9 cellular contexts compared by ENCODE assay signal in genomic region chr2:162333968-162334367, GRCh38. TPM values are rescaled to one million over a fixed set of nuclear protein-coding genes. Genes with fewer than 3 reads are reported as not detected.
DNase-seq lines count a peak whose midpoint lies in the region; ATAC-seq and TF ChIP-seq lines count a peak whose summit lies in the region.
"Had no signal": no experiment of that assay in that cellular context is flagged by ENCODE, and none has a peak within 500 bp of the region (broad histone marks: within the 10 kb centered on the region; RNA-seq: fewer than 3 reads in every experiment).

No MANE protein-coding gene starts in this region.

- BruUV-seq in IMR-90 (replicated peaks; lab: Mats Ljungman, UMichigan) = no TSS peak

- no peak overlapping the region for H3K9ac ChIP-seq in IMR-90 (ENCODE audit: low read depth, low read length)

- H3K9me1 ChIP-seq in IMR-90 (ENCODE audit: insufficient read depth, low read length) = no peaks in the 10 kb centered on the region

- H3K79me1 ChIP-seq in IMR-90 (ENCODE audit: low read depth in 1 of 2, low read length in 2 of 2) = no peaks in the 10 kb centered on the region

- WGBS in IMR-90 (ENCODE audit: extremely low coverage in 2 of 2, insufficient read length in 1 of 2), 2 experiments = no CpG with 5 or more reads among the region's 3 CpGs
- 22% methylated on average over 3 of the region's 3 CpGs for WGBS in right lobe of liver (ENCODE audit: insufficient coverage, low coverage, low lambda C conversion rate, missing lambda C conversion rate)

- H2BK20ac ChIP-seq in IMR-90 (ENCODE audit: low read depth, low read length) = no peak overlapping the region

- TF ChIP-seq CTCF in IMR-90 (conservative IDR thresholded peaks at IDR 0.05; ENCODE audit: low read depth, low read length) = peak; percentile 40; the same call in 1 of the 2 replicates
- peak; percentile 23 to 50 (median 44) for TF ChIP-seq CTCF in right lobe of liver (IDR thresholded peaks at IDR 0.05)

- peak; percentile 42 for DNase-seq in activated CD4-positive, alpha-beta T cell treated with anti-CD3 and anti-CD28 coated beads for 36 hours
- no peak for DNase-seq in activated CD4-positive, alpha-beta T cell treated with anti-CD3 and anti-CD28 coated beads for 48 hours
- DNase-seq in IMR-90 (peak; percentile 33), right lobe of liver (no peak), DMS79 (lab: John Stamatoyannopoulos, UW) (no peak)
- peak; percentile 11 to 31 for DNase-seq in activated CD4-positive, alpha-beta T cell treated with anti-CD3 and anti-CD28 coated beads, Interleukin-2, amount 50 U/mL, for 48 hours
- DNase-seq: activated T-cell treated with anti-CD3 and anti-CD28 coated beads, Interleukin-2, amount 50 U/mL, for 4 hours had no signal

- H3K18ac ChIP-seq in IMR-90 (ENCODE audit: low read depth, low read length) = no peak overlapping the region

- no peaks in the 10 kb centered on the region for H3K27me3 Mint-ChIP-seq in activated CD4-positive, alpha-beta T cell treated with anti-CD3 and anti-CD28 coated beads for 36 hours

- TF ChIP-seq RAD21 in IMR-90 (IDR thresholded peaks at IDR 0.05; ENCODE audit: low read length) = peak; percentile 30

- intact Hi-C loops in activated CD4-positive, alpha-beta T cell treated with anti-CD3 and anti-CD28 coated beads for 36 hours (cut with DNase I, micrococcal nuclease) = loop anchor here in 1 of 2 experiments (1.0 kb wide), 1 partner anchor 113 kb away; no protein-coding TSS in a partner anchor
- intact Hi-C loops in IMR-90 (cut with micrococcal nuclease) = loop anchor here (1.0 to 5.0 kb wide), 2 partner anchors 748 to 798 kb away; no protein-coding TSS in a partner anchor
- intact Hi-C loops in right lobe of liver (cut with DNase I) = no loop called here

- dilution Hi-C loops in IMR-90 (cut with HindIII; ENCODE audit: low sequenced_read_pairs, unreplicated experiment) = no loop called here

- no peak overlapping the region for H2BK120ac ChIP-seq in IMR-90 (ENCODE audit: low read depth, low read length)

- no peaks in the 10 kb centered on the region for H4K20me1 ChIP-seq in IMR-90 (ENCODE audit: insufficient read depth, low read length)

- H3K4me3 ChIP-seq in IMR-90 (ENCODE audit: insufficient read depth, low read depth, low read length) (no peak overlapping the region), right lobe of liver (no peak overlapping the region)

- H3K14ac ChIP-seq in IMR-90 (replicated peaks; ENCODE audit: low read depth, low read length) = no peak overlapping the region

- H4K91ac ChIP-seq in IMR-90 (ENCODE audit: insufficient read depth, low read depth, low read length) = no peak overlapping the region

- no peak overlapping the region for H2AFZ ChIP-seq in IMR-90 (replicated peaks; ENCODE audit: low read length, poor library complexity)

- H3K4me1 ChIP-seq in IMR-90 (ENCODE audit: control insufficient read depth, insufficient read depth, low read length) (no peaks in the 10 kb centered on the region), right lobe of liver (no peaks in the 10 kb centered on the region)

- no peak overlapping the region for H2BK15ac ChIP-seq in IMR-90 (ENCODE audit: low read depth, low read length)

- no peak overlapping the region for H2AK9ac ChIP-seq in IMR-90 (replicated peaks; ENCODE audit: low read depth, low read length, poor library complexity)

- H2BK5ac ChIP-seq in IMR-90 (ENCODE audit: low read depth, low read length, poor library complexity, severe bottlenecking) = no peak overlapping the region

- H3K36me3 Mint-ChIP-seq in activated CD4-positive, alpha-beta T cell treated with anti-CD3 and anti-CD28 coated beads for 36 hours (ENCODE audit: low read depth) = no peaks in the 10 kb centered on the region

- no peak overlapping the region for H4K5ac ChIP-seq in IMR-90 (ENCODE audit: low read depth, low read length)

- H4K8ac ChIP-seq in IMR-90 (ENCODE audit: low read depth in 2 of 2, low read length in 2 of 2) = no peak overlapping the region

- H3K4me2 ChIP-seq in IMR-90 (ENCODE audit: low read depth, low read length) = no peak overlapping the region

- H3K9me3 ChIP-seq in IMR-90 (ENCODE audit: control insufficient read depth, insufficient read depth, low read length) = peaks cover 2% of the 10 kb centered on the region
- H3K9me3 ChIP-seq in right lobe of liver = no peaks in the 10 kb centered on the region

- CTCF ChIA-PET in activated CD4-positive, alpha-beta T cell treated with anti-CD3 and anti-CD28 coated beads for 36 hours (lab: Charles Lee) = interaction anchor here (1.7 to 2.1 kb wide), 3 partner anchors 9 to 33 kb away, joined by 6 to 8 read pairs (median 7); partner anchors contain the start of genes GCA and IFIH1
- CTCF ChIA-PET in IMR-90 (lab: Yijun Ruan, JAX) = interaction anchor here (0.7 to 1.2 kb wide), 6 partner anchors 8 to 748 kb away, joined by 3 to 4 read pairs (median 3); no protein-coding TSS in a partner anchor

- no peaks in the 10 kb centered on the region for H3K9me3 Mint-ChIP-seq in activated CD4-positive, alpha-beta T cell treated with anti-CD3 and anti-CD28 coated beads for 36 hours (ENCODE audit: low read depth)
- H3K9me3 Mint-ChIP-seq: activated T-cell treated with anti-CD3 and anti-CD28 coated beads, Interleukin-2, amount 50 U/mL, for 4 hours had no signal

- ATAC-seq in activated CD4-positive, alpha-beta T cell treated with anti-CD3 and anti-CD28 coated beads for 36 hours = peak; percentile 33
- peak; percentile 73 for ATAC-seq in GM21423 (IDR thresholded peaks at IDR 0.05; ENCODE audit: unreplicated experiment)
- ATAC-seq in IMR-90 (ENCODE audit: low read depth) = peak; percentile 73
- peak; percentile 66 to 77 (median 74) for ATAC-seq in right lobe of liver
- no peak for ATAC-seq in esophagus mucosa

- H3K27ac Mint-ChIP-seq in activated CD4-positive, alpha-beta T cell treated with anti-CD3 and anti-CD28 coated beads for 36 hours = no peak overlapping the region

- H3K27me3 ChIP-seq in IMR-90 (ENCODE audit: control insufficient read depth, insufficient read depth, low read length) (peaks cover 2% of the 10 kb centered on the region; the same call in 1 of the 2 replicates), right lobe of liver (no peaks in the 10 kb centered on the region)

- no peaks in the 10 kb centered on the region for H3K4me1 Mint-ChIP-seq in activated CD4-positive, alpha-beta T cell treated with anti-CD3 and anti-CD28 coated beads for 36 hours

- no peak for TF ChIP-seq POLR2A in IMR-90 (IDR thresholded peaks at IDR 0.05; ENCODE audit: low read depth, low read length)
- TF ChIP-seq POLR2A in right lobe of liver (IDR thresholded peaks at IDR 0.05) = no peak

- H3K27ac ChIP-seq in IMR-90 (ENCODE audit: insufficient read depth, low read length) = no peak overlapping the region
- no peak overlapping the region for H3K27ac ChIP-seq in right lobe of liver

- no peaks in the 10 kb centered on the region for H3K36me3 ChIP-seq in IMR-90 (ENCODE audit: control insufficient read depth, insufficient read depth, low read length)
- no peaks in the 10 kb centered on the region for H3K36me3 ChIP-seq in right lobe of liver

- POLR2A ChIA-PET in activated CD4-positive, alpha-beta T cell treated with anti-CD3 and anti-CD28 coated beads for 36 hours (lab: Charles Lee) = interaction anchor here (0.6 kb wide), 1 partner anchor 358 kb away, joined by 3 read pairs; no protein-coding TSS in a partner anchor
- POLR2A ChIA-PET in IMR-90 (lab: Charles Lee; ENCODE audit: unreplicated experiment) = no interaction called here

- no peak overlapping the region for H3K4ac ChIP-seq in IMR-90 (ENCODE audit: low read depth, low read length)

- in situ Hi-C loops in IMR-90 (cut with MboI; ENCODE audit: low sequenced_read_pairs) = no loop called here

- no peak overlapping the region for H2AK5ac ChIP-seq in IMR-90 (ENCODE audit: low read depth, low read length)

- no peak overlapping the region for H3K23ac ChIP-seq in IMR-90 (ENCODE audit: low read depth, low read length)

- H3K4me3 Mint-ChIP-seq in activated CD4-positive, alpha-beta T cell treated with anti-CD3 and anti-CD28 coated beads for 36 hours = no peak overlapping the region
- H3K4me3 Mint-ChIP-seq: activated T-cell treated with anti-CD3 and anti-CD28 coated beads, Interleukin-2, amount 50 U/mL, for 4 hours had no signal

- no peak overlapping the region for H3K56ac ChIP-seq in IMR-90 (ENCODE audit: extremely low read depth, insufficient read depth, low read length)

TF ChIP-seq in IMR-90, 13 proteins besides CTCF, POLR2A, EP300 and RAD21:
- TF ChIP-seq USF2 (IDR thresholded peaks at IDR 0.05; ENCODE audit: low read depth, low read length) (no peak), MAFK (IDR thresholded peaks at IDR 0.05; ENCODE audit: low read depth, low read length) (no peak)

RNA-seq across cellular contexts. Expression of gene GCA, which starts 10.0 kb away (rescaled TPM):
- total RNA-seq in activated CD4-positive, alpha-beta T cell treated with anti-CD3 and anti-CD28 coated beads for 36 hours = 10 to 100 TPM; 16.2 to 25.5 TPM
- total RNA-seq in IMR-90 (2012; rRNA removed) = 3.6 and 9.7 TPM in 2 replicates
- polyA plus RNA-seq in IMR-90 (2012; rRNA removed) = 2.2 and 2.3 TPM in 2 replicates
- 1.1 and 3.5 TPM in 2 replicates for polyA plus RNA-seq in IMR-90 (2012; cell fraction: cytosol; rRNA removed)
- polyA plus RNA-seq in IMR-90 (2012; cell fraction: nucleus; rRNA removed; ENCODE audit: low replicate concordance) = 1.1 and 3.5 TPM in 2 replicates
- total RNA-seq in right lobe of liver = 10 to 100 TPM in 4 of 6 experiments, 1 to 10 TPM in 2; 6.8 to 18.1 (median 10.9) TPM
- 7.1 TPM for total RNA-seq in esophagus mucosa

RNA-seq across cellular contexts. Expression of gene IFIH1, which starts 15.5 kb away (rescaled TPM):
- 10 to 100 TPM; 36.8 to 42.3 TPM for total RNA-seq in activated CD4-positive, alpha-beta T cell treated with anti-CD3 and anti-CD28 coated beads for 36 hours
- total RNA-seq in IMR-90 (2012; rRNA removed) (1.4 and 2.2 TPM in 2 replicates), right lobe of liver (10 to 100 TPM in 5 of 6 experiments, 1 to 10 TPM in 1; 8.8 to 15.6 (median 11.9) TPM), esophagus mucosa (10.3 TPM)
- 0.76 and 1.3 TPM in 2 replicates for polyA plus RNA-seq in IMR-90 (2012; rRNA removed)
- 0.27 and 0.88 TPM in 2 replicates for polyA plus RNA-seq in IMR-90 (2012; cell fraction: cytosol; rRNA removed)
- polyA plus RNA-seq in IMR-90 (2012; cell fraction: nucleus; rRNA removed; ENCODE audit: low replicate concordance) = 0.55 and 0.79 TPM in 2 replicates

Comparison
In these comparisons a context has a peak if more than half of its experiments do, and no peak if none do; other contexts are left out.
1. DNase-seq: peak in activated CD4-positive, alpha-beta T cell treated with anti-CD3 and anti-CD28 coated beads for 36 hours (single experiment), IMR-90 (single experiment) and activated CD4-positive, alpha-beta T cell treated with anti-CD3 and anti-CD28 coated beads, Interleukin-2, amount 50 U/mL, for 48 hours (2 of 2); none in activated CD4-positive, alpha-beta T cell treated with anti-CD3 and anti-CD28 coated beads for 48 hours (single experiment), right lobe of liver (0 of 3) and DMS79 (single experiment).